Comparison of ENCODE assay signal across 14 cellular contexts in genomic region chr1:110639724-110640386, GRCh38. TPM values are rescaled to one million over a fixed set of nuclear protein-coding genes. Genes with fewer than 3 reads are reported as not detected.
DNase-seq lines count a peak whose midpoint lies in the region; ATAC-seq, FAIRE-seq and TF ChIP-seq lines count a peak whose summit lies in the region.
"Had no signal": no experiment of that assay in that cellular context is flagged by ENCODE, and none has a peak within 500 bp of the region (broad histone marks: within the 10 kb centered on the region; RNA-seq: fewer than 3 reads in every experiment).

No MANE protein-coding gene starts in this region.

- H3K9me3 Mint-ChIP-seq in astrocyte (ENCODE audit: unreplicated experiment) = no peaks in the 10 kb centered on the region
- H3K9me3 Mint-ChIP-seq: nephron progenitor cell had no signal

- H3K4me2 ChIP-seq in astrocyte (ENCODE audit: low read length) = no peak overlapping the region

- H3K4me3 ChIP-seq in astrocyte (ENCODE audit: insufficient read depth, low read depth, low read length) (no peak overlapping the region), mesodermal cell (ENCODE audit: extremely low read depth, insufficient read depth, low read length, poor library complexity, severe bottlenecking) (no peak overlapping the region)
- H3K4me3 ChIP-seq: right atrium auricular region had no signal

- DNase-seq in CD1c-positive myeloid dendritic cell (ENCODE audit: extremely low spot score) (peak; percentile 89), Daoy (ENCODE audit: low read depth) (peak; percentile 86), astrocyte (ENCODE audit: low read depth) (no peak), urothelium cell line (ENCODE audit: low spot score) (no peak), SHP77 (lab: John Stamatoyannopoulos, UW) (no peak), left colon (no peak)
- DNase-seq: aorta, glutamatergic neuron, NCI-H1417, NCI-H510A, nephron progenitor cell had no signal

- H4K20me1 ChIP-seq in astrocyte (ENCODE audit: insufficient read depth, low read length) = no peaks in the 10 kb centered on the region

- H3K36me3 ChIP-seq in astrocyte (ENCODE audit: insufficient read depth, low read length) = no peaks in the 10 kb centered on the region
- H3K36me3 ChIP-seq in mesodermal cell (ENCODE audit: control insufficient read depth, insufficient read depth, low read length) = no peaks in the 10 kb centered on the region
- H3K36me3 ChIP-seq: right atrium auricular region had no signal

- no peak for FAIRE-seq in astrocyte (lab: Jason Lieb, UNC)
- no peak for FAIRE-seq in urothelium cell line (lab: Jason Lieb, UNC)
- FAIRE-seq: D721Med had no signal

- H3K9me3 ChIP-seq in astrocyte (ENCODE audit: insufficient read depth, low read depth, low read length) (no peaks in the 10 kb centered on the region), mesodermal cell (ENCODE audit: control insufficient read depth, low read length) (no peaks in the 10 kb centered on the region)
- H3K9me3 ChIP-seq: right atrium auricular region had no signal

- H3K27me3 ChIP-seq in astrocyte (ENCODE audit: insufficient read depth, low read length) = no peaks in the 10 kb centered on the region
- H3K27me3 ChIP-seq: right atrium auricular region had no signal

- no peak overlapping the region for H3K9ac ChIP-seq in astrocyte (ENCODE audit: low read length)

- ATAC-seq in left colon = no peak

- H3K36me3 Mint-ChIP-seq in astrocyte (ENCODE audit: low read depth, unreplicated experiment) = no peaks in the 10 kb centered on the region

- no peak overlapping the region for H3K27ac ChIP-seq in astrocyte (ENCODE audit: low read depth, low read length)
- H3K27ac ChIP-seq in mesodermal cell (ENCODE audit: low read depth, low read length, severe bottlenecking) = peak overlapping the region; percentile 86

- TF ChIP-seq CTCF in astrocyte (IDR thresholded peaks at IDR 0.05; ENCODE audit: insufficient read depth, low read depth, low read length) = no peak

- WGBS in mesodermal cell (ENCODE audit: insufficient coverage in 2 of 2), 2 experiments = 69 to 75% methylated on average over 2 of the region's 2 CpGs

- intact Hi-C loops in left colon (cut with DNase I, micrococcal nuclease) = no loop called here

- H3K4me1 Mint-ChIP-seq in astrocyte (ENCODE audit: low read depth, unreplicated experiment) = peaks cover 10% of the 10 kb centered on the region
- H3K4me1 Mint-ChIP-seq: nephron progenitor cell had no signal

- H3K4me1 ChIP-seq in astrocyte (ENCODE audit: insufficient read depth, low read length) (no peaks in the 10 kb centered on the region), mesodermal cell (ENCODE audit: control insufficient read depth, insufficient read depth, low read length, poor library complexity, severe bottlenecking) (peaks cover 32% of the 10 kb centered on the region)

- H2AFZ ChIP-seq in astrocyte (ENCODE audit: low read depth, low read length) = no peak overlapping the region

- peak overlapping the region; percentile 13 for H3K27ac Mint-ChIP-seq in astrocyte (ENCODE audit: unreplicated experiment)
- H3K27ac Mint-ChIP-seq: nephron progenitor cell had no signal

- no peaks in the 10 kb centered on the region for H3K79me2 ChIP-seq in astrocyte (ENCODE audit: insufficient read depth, low read length)

- H3K27me3 Mint-ChIP-seq in astrocyte (ENCODE audit: low read depth, unreplicated experiment) = peaks cover 9% of the 10 kb centered on the region

- no peak overlapping the region for H3K4me3 Mint-ChIP-seq in astrocyte (ENCODE audit: unreplicated experiment)
- H3K4me3 Mint-ChIP-seq: nephron progenitor cell had no signal

RNA-seq across cellular contexts. Expression of gene KCNA2, which starts 33.7 kb away (rescaled TPM):
- total RNA-seq in Daoy (2014; rRNA removed; shearing (Covaris generic)) = 0.15 and 0.17 TPM in 2 replicates
- total RNA-seq in astrocyte = 0.57 and 1.0 TPM in 2 replicates
- polyA plus RNA-seq in mesodermal cell (2013, experiment 1 of 2) = 1.3 TPM
- polyA plus RNA-seq in mesodermal cell (2013, experiment 2 of 2) = 0.61 TPM
- 1 to 10 TPM in 1 of 2 donors, under 1 TPM in 1; 0.27 to 1.0 TPM for total RNA-seq in left colon

RNA-seq across cellular contexts. Expression of gene KCNA3, which starts 34.9 kb away (rescaled TPM):
- total RNA-seq in Daoy (2014; rRNA removed; shearing (Covaris generic)) = 0.12 and 0.29 TPM in 2 replicates
- total RNA-seq in astrocyte (0.09 TPM in 1 of 2 replicates, not detected in the other), left colon (1 to 10 TPM in 1 of 2 donors, under 1 TPM in 1; 0.92 to 3.4 TPM)
- polyA plus RNA-seq in mesodermal cell (2013, experiment 1 of 2) = 3.6 TPM
- 2.7 TPM for polyA plus RNA-seq in mesodermal cell (2013, experiment 2 of 2)
- polyA plus RNA-seq: aorta had no signal

Comparison
In these comparisons a context has a peak if more than half of its experiments do, and no peak if none do; other contexts are left out.
1. DNase-seq: peak in CD1c-positive myeloid dendritic cell (single experiment) and Daoy (single experiment); none in astrocyte (single experiment), urothelium cell line (single experiment), SHP77 (0 of 2) and left colon (0 of 2).